1 cellular context compared by ENCODE assay signal in genomic region chr4:6940744-6941137, GRCh38.
TF ChIP-seq lines count a peak whose summit lies in the region.

No MANE protein-coding gene starts in this region.

TF ChIP-seq in GM23338, 12 proteins besides CTCF, POLR2A, EP300 and RAD21 (continued from another document):
- no peak for TF ChIP-seq REST (IDR thresholded peaks at IDR 0.05; ENCODE audit: unreplicated experiment)
- TF ChIP-seq ETS1 (IDR thresholded peaks at IDR 0.05), result no peak
TF ChIP-seq in GM23338: peak in this region for 0.
